Comparison of ENCODE assay signal across 8 cellular contexts in genomic region chr10:101354584-101355070, GRCh38. TPM values are rescaled to one million over a fixed set of nuclear protein-coding genes. Genes with fewer than 3 reads are reported as not detected.
DNase-seq lines count a peak whose midpoint lies in the region; ATAC-seq and TF ChIP-seq lines count a peak whose summit lies in the region.

No MANE protein-coding gene starts in this region.

- WGBS in esophagus, 2 donors = 2 to 3% methylated on average over 9 of the region's 9 CpGs

- H3K27me3 ChIP-seq in RWPE2 (ENCODE audit: insufficient read depth, poor library complexity, severe bottlenecking) = no peaks in the 10 kb centered on the region
- H3K27me3 ChIP-seq in esophagus (ENCODE audit: control insufficient read depth in 1 of 2, insufficient read depth in 2 of 2, low read length in 2 of 2) = no peaks in the 10 kb centered on the region
- H3K27me3 ChIP-seq in neuron (ENCODE audit: insufficient read depth, low read length) = no peaks in the 10 kb centered on the region

- H3K4me1 ChIP-seq in RWPE2 (ENCODE audit: insufficient read depth, poor library complexity, severe bottlenecking) (peaks cover 10% of the 10 kb centered on the region), esophagus (ENCODE audit: control insufficient read depth in 2 of 2, insufficient read depth in 2 of 2, low read length in 1 of 2) (no peaks in the 10 kb centered on the region), neuron (ENCODE audit: insufficient read depth, low read length) (peaks cover 11% of the 10 kb centered on the region)

- H3K27ac ChIP-seq in RWPE2 (ENCODE audit: poor library complexity, severe bottlenecking) (peak overlapping the region; percentile 60), esophagus (ENCODE audit: low read depth in 2 of 2, low read length in 1 of 2) (peak overlapping the region; percentile 82 to 94)

- H3K36me3 ChIP-seq in RWPE2 (ENCODE audit: low read depth) = no peaks in the 10 kb centered on the region
- no peaks in the 10 kb centered on the region for H3K36me3 ChIP-seq in esophagus (ENCODE audit: control insufficient read depth in 2 of 2, insufficient read depth in 2 of 2, low read length in 1 of 2)
- peaks cover 4% of the 10 kb centered on the region for H3K36me3 ChIP-seq in neuron (ENCODE audit: insufficient read depth, low read length)

- in situ Hi-C loops in GM13976 (cut with MboI; ENCODE audit: low sequenced_read_pairs, unreplicated experiment) = no loop called here

- H3K9me3 ChIP-seq in RWPE2 (ENCODE audit: severe bottlenecking) = no peaks in the 10 kb centered on the region
- no peaks in the 10 kb centered on the region for H3K9me3 ChIP-seq in esophagus (ENCODE audit: control insufficient read depth in 2 of 2, insufficient read depth in 1 of 2, low read depth in 1 of 2, low read length in 1 of 2)
- H3K9me3 ChIP-seq in neuron (ENCODE audit: low read length) = no peaks in the 10 kb centered on the region

- DNase-seq in SKM-1 (lab: John Stamatoyannopoulos, UW; ENCODE audit: unreplicated experiment) (peak; percentile 10), SKM-1 treated with dmso at 0.1 percent for 144 hours (lab: John Stamatoyannopoulos, UW; ENCODE audit: unreplicated experiment) (no peak), RWPE2 (ENCODE audit: low spot score) (no peak), NCI-H128 (lab: John Stamatoyannopoulos, UW; ENCODE audit: unreplicated experiment) (no peak), GM13976 (ENCODE audit: low spot score) (no peak), NCI-H1417 treated with DMSO at 0.1 percent for 48 hours (lab: John Stamatoyannopoulos, UW) (no peak)

- H2AFZ ChIP-seq in neuron (ENCODE audit: low read depth, low read length) = peak overlapping the region; percentile 46

- H3K4me3 ChIP-seq in RWPE2 (ENCODE audit: severe bottlenecking) (peak overlapping the region; percentile 79), esophagus (ENCODE audit: low read depth in 1 of 2, low read length in 2 of 2) (peak overlapping the region; percentile 60 to 95), neuron (ENCODE audit: low read length) (peak overlapping the region; percentile 88)

- TF ChIP-seq CTCF in RWPE2 (IDR thresholded peaks at IDR 0.05; ENCODE audit: poor library complexity, severe bottlenecking) (no peak), GM13976 (IDR thresholded peaks at IDR 0.05; ENCODE audit: borderline replicate concordance, control extremely low read depth, extremely low read depth, insufficient read depth, missing control alignments) (no peak)

- ATAC-seq in RWPE2 (ENCODE audit: low read depth) = peak; percentile 29; the same call in 2 of the 3 replicates

RNA-seq across cellular contexts. Expression of gene BTRC, which starts 0.7 kb away (rescaled TPM):
- 1 to 10 TPM; 5.7 to 6.3 TPM for polyA plus RNA-seq in esophagus
